ENCODE assay signal across 15 cellular contexts in the genomic region with DNA sequence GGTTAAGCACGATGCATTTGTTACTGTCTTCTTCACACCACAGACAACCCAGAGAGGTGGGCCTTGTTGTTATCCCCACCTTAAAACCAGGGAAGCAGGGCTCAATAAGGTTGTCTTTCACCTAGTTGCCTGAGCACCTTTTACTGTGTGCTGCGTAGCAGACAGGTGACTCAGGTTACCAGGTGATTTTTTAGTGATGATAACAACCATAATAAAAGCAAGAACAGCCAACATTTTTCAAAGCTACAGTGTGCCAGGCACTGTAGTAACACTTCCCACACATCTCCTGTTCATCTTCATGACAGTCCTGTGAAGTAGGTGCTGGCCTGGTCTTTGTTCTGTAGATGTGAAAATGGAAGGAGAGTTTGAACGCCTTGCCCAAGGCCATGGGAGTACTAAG.
A peak's percentile ranks its signal among the peaks of the same experiment; 100 is the strongest.
DNase-seq lines count a peak whose midpoint lies in the region; TF ChIP-seq lines count a peak whose summit lies in the region.
"Had no signal": no experiment of that assay in that cellular context is flagged by ENCODE, and none has a peak within 500 bp of the region (broad histone marks: within the 10 kb centered on the region; RNA-seq: fewer than 3 reads in every experiment).

No MANE protein-coding gene starts in this region.

- no CpG with 5 or more reads among the region's 3 CpGs for WGBS in trophoblast cell (ENCODE audit: extremely low coverage, insufficient coverage, insufficient read length)
- WGBS in suprapubic skin: 93% methylated on average over 3 of the region's 3 CpGs

- no peak overlapping the region for H3K23ac ChIP-seq in trophoblast cell (ENCODE audit: low read length)

- H2BK5ac ChIP-seq in trophoblast cell (ENCODE audit: low read depth, low read length, poor library complexity): no peak overlapping the region

- H3K36me3 ChIP-seq in SJSA1 (no peaks in the 10 kb centered on the region), brain microvascular endothelial cell (replicated peaks) (no peaks in the 10 kb centered on the region), trophoblast cell (ENCODE audit: control insufficient read depth in 1 of 2, insufficient read depth in 2 of 2, low read length in 2 of 2) (no peaks in the 10 kb centered on the region), suprapubic skin (no peaks in the 10 kb centered on the region)
- H3K36me3 ChIP-seq: BE2C, HAP-1 had no signal

- H2AK5ac ChIP-seq in trophoblast cell (ENCODE audit: low read length): no peak overlapping the region

- TF ChIP-seq EP300 in suprapubic skin (IDR thresholded peaks at IDR 0.05): no peak

- H3K14ac ChIP-seq in trophoblast cell (ENCODE audit: low read length): no peak overlapping the region

- no peak for DNase-seq in SJSA1 (ENCODE audit: low read depth in 1 of 2, low spot score in 2 of 2)
- DNase-seq in brain microvascular endothelial cell: no peak
- DNase-seq in immature natural killer cell: no peak
- peak; percentile 78 to 87 for DNase-seq in trophoblast cell
- no peak for DNase-seq in globus pallidus (ENCODE audit: low spot score)
- no peak for DNase-seq in suprapubic skin (ENCODE audit: low spot score in 2 of 2)
- DNase-seq in MCF 10A (ENCODE audit: unreplicated experiment): no peak
- DNase-seq: BE2C; CD4-positive, alpha-beta memory T cell; DMS79; GOT3 had no signal

- no peaks in the 10 kb centered on the region for H3K27me3 ChIP-seq in SJSA1 (replicated peaks)
- no peaks in the 10 kb centered on the region for H3K27me3 ChIP-seq in brain microvascular endothelial cell (replicated peaks)
- H3K27me3 ChIP-seq in trophoblast cell (ENCODE audit: insufficient read depth, low read length): no peaks in the 10 kb centered on the region
- no peaks in the 10 kb centered on the region for H3K27me3 ChIP-seq in suprapubic skin
- H3K27me3 ChIP-seq: BE2C had no signal

- no peak overlapping the region for H2BK12ac ChIP-seq in trophoblast cell (ENCODE audit: low read length)

- H3K4me1 Mint-ChIP-seq in immature natural killer cell (peaks cover 52 to 55% of the 10 kb centered on the region in 2 donors), MCF 10A (ENCODE audit: insufficient read depth, unreplicated experiment) (peaks cover 11% of the 10 kb centered on the region)

- H3K27ac Mint-ChIP-seq in immature natural killer cell (peak overlapping the region; percentile 98 to 100 (median 98)), MCF 10A (ENCODE audit: low read depth, unreplicated experiment) (no peak overlapping the region)

- H3K9ac ChIP-seq in trophoblast cell (ENCODE audit: low read length): no peak overlapping the region

- TF ChIP-seq CTCF in brain microvascular endothelial cell (IDR thresholded peaks at IDR 0.05; ENCODE audit: low read depth, low read length, missing control alignments): no peak
- no peak for TF ChIP-seq CTCF in suprapubic skin (IDR thresholded peaks at IDR 0.05)
- no peak for TF ChIP-seq CTCF in MCF 10A (IDR thresholded peaks at IDR 0.05; ENCODE audit: unreplicated experiment)

- H3K18ac ChIP-seq in trophoblast cell (ENCODE audit: low read length): no peak overlapping the region

- CTCF ChIA-PET in MCF 10A (lab: Yijun Ruan, JAX): interaction anchor here (0.7 kb wide), 1 partner anchor 8 kb away, joined by 3 read pairs; no protein-coding TSS in a partner anchor

- no peak overlapping the region for H3K4ac ChIP-seq in trophoblast cell (ENCODE audit: low read depth, low read length)

- H4K91ac ChIP-seq in trophoblast cell (ENCODE audit: low read depth, low read length): no peak overlapping the region

- peak overlapping the region in 4 of 5 donors; percentile 69 to 85 (median 72) for H3K4me3 Mint-ChIP-seq in immature natural killer cell
- H3K4me3 Mint-ChIP-seq in MCF 10A (ENCODE audit: unreplicated experiment): no peak overlapping the region
- H3K4me3 Mint-ChIP-seq: CD4-positive, alpha-beta memory T cell had no signal

- TF ChIP-seq POLR2A in suprapubic skin (IDR thresholded peaks at IDR 0.05): no peak

- H3K4me1 ChIP-seq in SJSA1 (replicated peaks) (peaks cover 27% of the 10 kb centered on the region), trophoblast cell (ENCODE audit: control insufficient read depth in 1 of 2, insufficient read depth in 2 of 2, low read length in 2 of 2) (peaks cover 0 to 4% of the 10 kb centered on the region in 2 experiments), suprapubic skin (no peaks in the 10 kb centered on the region)
- H3K4me1 ChIP-seq: A549, BE2C, HAP-1 had no signal

- H4K8ac ChIP-seq in trophoblast cell (ENCODE audit: low read depth, low read length): no peak overlapping the region

- no peaks in the 10 kb centered on the region for H3K79me2 ChIP-seq in trophoblast cell (ENCODE audit: control insufficient read depth, insufficient read depth, low read length, poor library complexity)

- H2AFZ ChIP-seq in trophoblast cell (ENCODE audit: insufficient read depth, low read length, poor library complexity): no peak overlapping the region

- peak overlapping the region; percentile 57 for H3K27ac ChIP-seq in SJSA1
- H3K27ac ChIP-seq in brain microvascular endothelial cell: peak overlapping the region; percentile 55
- H3K27ac ChIP-seq in trophoblast cell (ENCODE audit: low read depth, low read length): no peak overlapping the region
- no peak overlapping the region for H3K27ac ChIP-seq in suprapubic skin
- H3K27ac ChIP-seq: A549, C4-2B had no signal

- in situ Hi-C loops in brain microvascular endothelial cell (cut with HindIII; ENCODE audit: low pct_ligation_motif_present, low sequenced_read_pairs): no loop called here

- H3K4me2 ChIP-seq in trophoblast cell (ENCODE audit: low read length): no peak overlapping the region
- H3K4me2 ChIP-seq: A549 had no signal

- no peak overlapping the region for H4K12ac ChIP-seq in trophoblast cell (ENCODE audit: low read depth, low read length)

- POLR2A ChIA-PET in MCF 10A (lab: Yijun Ruan, JAX): no interaction called here

- BruUV-seq in MCF 10A (replicated peaks; lab: Mats Ljungman, UMichigan): no TSS peak

- no peak overlapping the region for H2BK120ac ChIP-seq in trophoblast cell (ENCODE audit: insufficient read depth, low read length, poor library complexity)

- peaks cover 2 to 22% (median 9%) of the 10 kb centered on the region in 3 donors for H3K36me3 Mint-ChIP-seq in immature natural killer cell
- H3K36me3 Mint-ChIP-seq in MCF 10A (ENCODE audit: insufficient read depth, unreplicated experiment): no peaks in the 10 kb centered on the region

- H3K27me3 Mint-ChIP-seq in immature natural killer cell (ENCODE audit: low read depth in 3 of 3): peaks cover 0 to 14% (median 7%) of the 10 kb centered on the region in 3 donors
- no peaks in the 10 kb centered on the region for H3K27me3 Mint-ChIP-seq in MCF 10A (ENCODE audit: insufficient read depth, unreplicated experiment)
- H3K27me3 Mint-ChIP-seq: CD4-positive, alpha-beta memory T cell had no signal

- intact Hi-C loops in MCF 10A (cut with micrococcal nuclease): no loop called here

- no peaks in the 10 kb centered on the region for H3K79me1 ChIP-seq in trophoblast cell (ENCODE audit: low read length)

- H3K9me3 ChIP-seq in SJSA1 (replicated peaks) (no peaks in the 10 kb centered on the region), trophoblast cell (ENCODE audit: insufficient read depth, low read depth, low read length) (no peaks in the 10 kb centered on the region), suprapubic skin (no peaks in the 10 kb centered on the region)
- H3K9me3 ChIP-seq: A549, BE2C, HAP-1 had no signal

- H3K9me3 Mint-ChIP-seq in immature natural killer cell: no peaks in the 10 kb centered on the region
- no peaks in the 10 kb centered on the region for H3K9me3 Mint-ChIP-seq in MCF 10A (ENCODE audit: unreplicated experiment)
- H3K9me3 Mint-ChIP-seq: CD4-positive, alpha-beta memory T cell had no signal

- no peak overlapping the region for H3K4me3 ChIP-seq in SJSA1
- H3K4me3 ChIP-seq in brain microvascular endothelial cell (ENCODE audit: low read depth, low read length): no peak overlapping the region
- H3K4me3 ChIP-seq in trophoblast cell (ENCODE audit: low read depth, low read length): no peak overlapping the region
- H3K4me3 ChIP-seq in suprapubic skin: no peak overlapping the region
- H3K4me3 ChIP-seq: A549, GM12878, HAP-1 had no signal

Comparison
In these comparisons a context has a peak if more than half of its experiments do, and no peak if none do; other contexts are left out.
1. DNase-seq: peak in trophoblast cell (2 of 2); none in SJSA1 (0 of 2), brain microvascular endothelial cell (single experiment), immature natural killer cell (0 of 3), globus pallidus (single experiment), suprapubic skin (0 of 2) and MCF 10A (single experiment).
2. H3K27ac ChIP-seq: peak in SJSA1 (single experiment) and brain microvascular endothelial cell (single experiment); none in trophoblast cell (single experiment) and suprapubic skin (single experiment).